ENCODE assay signal across 1 cellular context in genomic region chr7:116211006-116211912, GRCh38.
A peak's percentile ranks its signal among the peaks of the same experiment; 100 is the strongest.
TF ChIP-seq lines count a peak whose summit lies in the region.

No MANE protein-coding gene starts in this region.

TF ChIP-seq in HEK293, 187 proteins besides CTCF, POLR2A, EP300 and RAD21 (continued from another document and continues in another):
- TF ChIP-seq ZNF23 (tag by site-specific recombination; IDR thresholded peaks at IDR 0.05; ENCODE audit: borderline replicate concordance) (no peak), ZFP3 (tag by site-specific recombination; IDR thresholded peaks at IDR 0.05; ENCODE audit: low read depth) (no peak), ZNF362 (tag by site-specific recombination; IDR thresholded peaks at IDR 0.05) (peak; percentile 50; the same call in 1 of the 2 replicates), TRIM28 (IDR thresholded peaks at IDR 0.05; ENCODE audit: borderline replicate concordance, low read length) (0 out of 2 replicates have a peak, but pooled peaks have one; percentile 51), ZNF138 (tag by site-specific recombination; IDR thresholded peaks at IDR 0.05; ENCODE audit: borderline replicate concordance) (no peak), ZNF366 (tag by site-specific recombination; conservative IDR thresholded peaks at IDR 0.05) (peak; percentile 74), ZNF292 (tag by site-specific recombination; IDR thresholded peaks at IDR 0.05; ENCODE audit: borderline replicate concordance, low read depth) (no peak), ZNF140 (tag by site-specific recombination; IDR thresholded peaks at IDR 0.05) (no peak), ZNF560 (tag by site-specific recombination; IDR thresholded peaks at IDR 0.05; ENCODE audit: borderline replicate concordance) (no peak), ZNF404 (tag by site-specific recombination; IDR thresholded peaks at IDR 0.05) (no peak), ZNF391 (tag by site-specific recombination; IDR thresholded peaks at IDR 0.05; ENCODE audit: borderline replicate concordance, low read depth) (no peak; the same call in 1 of the 2 replicates), BCL6B (tag by site-specific recombination; IDR thresholded peaks at IDR 0.05) (no peak), ZNF624 (tag by site-specific recombination; IDR thresholded peaks at IDR 0.05) (no peak), WT1 (tag by site-specific recombination; IDR thresholded peaks at IDR 0.05) (peak; percentile 89), AEBP2 (tag by site-specific recombination; IDR thresholded peaks at IDR 0.05; ENCODE audit: borderline replicate concordance) (no peak), REPIN1 (tag by site-specific recombination; IDR thresholded peaks at IDR 0.05; ENCODE audit: low read depth) (no peak), ZFP37 (tag by site-specific recombination; IDR thresholded peaks at IDR 0.05) (peak; percentile 65; the same call in 1 of the 2 replicates), ZNF324 (tag by site-specific recombination; IDR thresholded peaks at IDR 0.05) (peak; percentile 77), ZNF354C (tag by site-specific recombination; IDR thresholded peaks at IDR 0.05; ENCODE audit: borderline replicate concordance, low read depth) (no peak), ZBTB8A (tag by site-specific recombination; IDR thresholded peaks at IDR 0.05) (peak; percentile 85), ZNF510 (tag by site-specific recombination; IDR thresholded peaks at IDR 0.05; ENCODE audit: insufficient replicate concordance) (no peak), ZNF704 (tag by site-specific recombination; IDR thresholded peaks at IDR 0.05) (no peak), PRDM4 (tag by site-specific recombination; IDR thresholded peaks at IDR 0.05) (0 out of 2 replicates have a peak, but pooled peaks have one; percentile 51), ZNF174 (tag by site-specific recombination; IDR thresholded peaks at IDR 0.05) (no peak), KLF17 (tag by site-specific recombination; IDR thresholded peaks at IDR 0.05) (peak; percentile 77), ZNF571 (tag by site-specific recombination; IDR thresholded peaks at IDR 0.05) (no peak), KLF1 (tag by site-specific recombination; IDR thresholded peaks at IDR 0.05) (peak; percentile 87), ZNF558 (tag by site-specific recombination; IDR thresholded peaks at IDR 0.05) (peak; percentile 20; the same call in 1 of the 2 replicates), ZNF48 (tag by site-specific recombination; IDR thresholded peaks at IDR 0.05) (no peak), ZNF449 (tag by site-specific recombination; IDR thresholded peaks at IDR 0.05) (no peak), ZNF514 (tag by site-specific recombination; IDR thresholded peaks at IDR 0.05) (no peak), ZBTB6 (tag by site-specific recombination; IDR thresholded peaks at IDR 0.05) (no peak), ZNF501 (tag by site-specific recombination; IDR thresholded peaks at IDR 0.05) (0 out of 2 replicates have a peak, but pooled peaks have one; percentile 78), MEIS1 (CRISPR knock-in tag; IDR thresholded peaks at IDR 0.05; ENCODE audit: borderline replicate concordance) (no peak), ZNF121 (tag by site-specific recombination; IDR thresholded peaks at IDR 0.05) (no peak), ZNF585B (tag by site-specific recombination; IDR thresholded peaks at IDR 0.05) (no peak), ZNF350 (tag by site-specific recombination; IDR thresholded peaks at IDR 0.05) (no peak), ZNF791 (tag by site-specific recombination; IDR thresholded peaks at IDR 0.05) (no peak), ZNF157 (tag by site-specific recombination; IDR thresholded peaks at IDR 0.05) (no peak), ZNF423 (tag by site-specific recombination; IDR thresholded peaks at IDR 0.05) (no peak; the same call in 1 of the 2 replicates), ZFHX2 (tag by site-specific recombination; conservative IDR thresholded peaks at IDR 0.05) (no peak), ZNF37A (tag by site-specific recombination; IDR thresholded peaks at IDR 0.05) (no peak), SETDB1 (IDR thresholded peaks at IDR 0.05; ENCODE audit: insufficient read length, low read length) (no peak), PBX3 (CRISPR knock-in tag; IDR thresholded peaks at IDR 0.05) (no peak), HOXA7 (CRISPR knock-in tag; IDR thresholded peaks at IDR 0.05; ENCODE audit: borderline replicate concordance) (no peak), PATZ1 (tag by site-specific recombination; IDR thresholded peaks at IDR 0.05) (peak; percentile 28; the same call in 1 of the 2 replicates), REST (tag by site-specific recombination; IDR thresholded peaks at IDR 0.05) (no peak)
